30 cellular contexts compared by ENCODE assay signal in the genomic region with DNA sequence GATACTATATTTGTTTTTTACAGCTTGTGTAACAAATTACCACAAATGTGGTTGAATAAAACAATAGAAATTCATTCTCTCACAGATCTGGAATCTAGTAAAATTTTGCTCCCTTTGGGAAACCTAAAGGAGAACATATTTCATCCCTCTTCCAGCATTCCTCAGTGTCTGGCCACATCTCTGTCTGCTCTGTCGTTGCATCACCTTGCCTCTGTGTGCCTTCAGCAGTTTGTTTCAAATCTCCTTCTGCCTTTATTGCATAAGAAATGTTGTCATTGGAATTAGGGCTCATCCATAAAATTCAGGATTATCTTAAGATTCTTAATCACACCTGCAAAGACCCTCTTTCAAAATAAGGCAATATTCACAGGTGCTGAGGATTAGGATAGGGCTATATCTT. TPM values are rescaled to one million over a fixed set of nuclear protein-coding genes. Genes with fewer than 3 reads are reported as not detected.
"Had no signal": no experiment of that assay in that cellular context is flagged by ENCODE, and none has a peak within 500 bp of the region (broad histone marks: within the 10 kb centered on the region; RNA-seq: fewer than 3 reads in every experiment).

No MANE protein-coding gene starts in this region.

- H3K27ac ChIP-seq: colonic mucosa, epithelial cell of prostate, prostate gland, sigmoid colon, skin epidermis, spleen, testis, tibial artery had no signal

- H3K36me3 ChIP-seq: colonic mucosa, prostate gland, sigmoid colon, spleen, tibial artery had no signal

- H3K4me1 ChIP-seq: colonic mucosa, prostate gland, sigmoid colon, spleen, testis, tibial artery had no signal

- H3K4me3 ChIP-seq: colonic mucosa, prostate gland, sigmoid colon, skin epidermis, spleen, testis, tibial artery had no signal

- DNase-seq: colonic mucosa; effector CD8-positive, alpha-beta T cell; endodermal cell; head of caudate nucleus; naive thymus-derived CD8-positive, alpha-beta T cell; nephron progenitor cell; nucleus accumbens; right cardiac atrium; sigmoid colon; spleen; stimulated activated CD4-positive, alpha-beta T cell treated with anti-CD3 and anti-CD28 coated beads, Interleukin-4, amount 100 ng/mL, for 4 hours; stimulated activated naive CD8-positive, alpha-beta T cell treated with anti-CD3 and anti-CD28 coated beads, Interleukin-15, Interleukin-2, amounts not matched to agents 100 U/mL and 50 U/mL, for 24 hours; substantia nigra; testis; tibial artery had no signal

- H3K9me3 ChIP-seq: colonic mucosa, prostate gland, spleen, testis, tibial artery had no signal

- ATAC-seq: esophagus mucosa; naive thymus-derived CD8-positive, alpha-beta T cell; right cardiac atrium; stimulated activated memory B cell treated with anti-CD40 and anti-IgM and Interleukin-4, amounts not matched to agents 10 μg/mL and 1 μg/mL and 100 μg/mL, for 72 hours; stimulated activated naive CD8-positive, alpha-beta T cell treated with anti-CD3 and anti-CD28 coated beads, Interleukin-15, Interleukin-2, amounts not matched to agents 100 U/mL and 50 U/mL, for 24 hours had no signal

- FAIRE-seq: keratinocyte had no signal

- H3K27me3 ChIP-seq: colonic mucosa, sigmoid colon, spleen, testis, tibial artery had no signal

RNA-seq across cellular contexts. Expression of a gene that starts 14.5 kb away (rescaled TPM):
- total RNA-seq: colonic mucosa; endodermal cell; esophagus mucosa; fibroblast of lung; frontal cortex; glomerular endothelial cell; lower leg skin; lung microvascular endothelial cell; mesenteric fat pad; myocyte; naive thymus-derived CD8-positive, alpha-beta T cell; osteocyte; prostate gland; right cardiac atrium; sigmoid colon; spleen; testis; urinary bladder had no signal
- polyA plus RNA-seq: fibroblast of lung; keratinocyte; naive thymus-derived CD8-positive, alpha-beta T cell; right cardiac atrium; sigmoid colon; spleen; urinary bladder had no signal

RNA-seq across cellular contexts. Expression of a gene that starts 28.1 kb away (rescaled TPM):
- total RNA-seq: colonic mucosa; endodermal cell; esophagus mucosa; fibroblast of lung; frontal cortex; glomerular endothelial cell; lower leg skin; lung microvascular endothelial cell; mesenteric fat pad; myocyte; naive thymus-derived CD8-positive, alpha-beta T cell; osteocyte; prostate gland; right cardiac atrium; sigmoid colon; spleen; testis; urinary bladder had no signal
- polyA plus RNA-seq: fibroblast of lung; keratinocyte; naive thymus-derived CD8-positive, alpha-beta T cell; right cardiac atrium; sigmoid colon; spleen; urinary bladder had no signal

RNA-seq across cellular contexts. Expression of a gene that starts 45.8 kb away (rescaled TPM):
- total RNA-seq: glomerular endothelial cell, lung microvascular endothelial cell, myocyte had no signal
- polyA plus RNA-seq: fibroblast of lung had no signal

RNA-seq across cellular contexts. Expression of a gene that starts 51.4 kb away (rescaled TPM):
- total RNA-seq: colonic mucosa; endodermal cell; esophagus mucosa; fibroblast of lung; frontal cortex; glomerular endothelial cell; lower leg skin; lung microvascular endothelial cell; mesenteric fat pad; myocyte; naive thymus-derived CD8-positive, alpha-beta T cell; osteocyte; prostate gland; right cardiac atrium; sigmoid colon; spleen; urinary bladder had no signal
- polyA plus RNA-seq: fibroblast of lung; keratinocyte; naive thymus-derived CD8-positive, alpha-beta T cell; right cardiac atrium; sigmoid colon; spleen; urinary bladder had no signal

RNA-seq across cellular contexts. Expression of a gene that starts 58.1 kb away (rescaled TPM):
- total RNA-seq: glomerular endothelial cell, lung microvascular endothelial cell had no signal
